ENCODE assay signal across 10 cellular contexts in genomic region chrX:100410083-100410590, GRCh38. TPM values are rescaled to one million over a fixed set of nuclear protein-coding genes. Genes with fewer than 3 reads are reported as not detected.
DNase-seq lines count a peak whose midpoint lies in the region; TF ChIP-seq lines count a peak whose summit lies in the region.
"Had no signal": no experiment of that assay in that cellular context is flagged by ENCODE, and none has a peak within 500 bp of the region (broad histone marks: within the 10 kb centered on the region; RNA-seq: fewer than 3 reads in every experiment).

TSS of gene PCDH19 (minus strand) at chrX:100410273. CDS start at chrX:100408597, 1,676 bp downstream.

- TF ChIP-seq CTCF in smooth muscle cell (IDR thresholded peaks at IDR 0.05; ENCODE audit: borderline replicate concordance, insufficient read depth, poor library complexity, severe bottlenecking) (no peak), WERI-Rb-1 (IDR thresholded peaks at IDR 0.05; ENCODE audit: low read depth, low read length) (no peak)

- H3K79me2 ChIP-seq in smooth muscle cell (ENCODE audit: low read depth): no peaks in the 10 kb centered on the region

- H3K4me3 ChIP-seq in smooth muscle cell: peak within 1 kb of the TSS; percentile 56
- H3K4me3 ChIP-seq in WERI-Rb-1 (ENCODE audit: low read depth, low read length): no peak within 1 kb of the TSS

- DNase-seq in NCI-H1092 treated with DMSO at 0.1 percent for 48 hours (lab: John Stamatoyannopoulos, UW) (peak; percentile 52), NCI-H1092 (lab: John Stamatoyannopoulos, UW) (no peak), NCI-H748 treated with DMSO at 0.1 percent for 48 hours (lab: John Stamatoyannopoulos, UW) (peak; percentile 70), caudate nucleus (lab: John Stamatoyannopoulos, UW) (peak in 45 of 61 donors; percentile 0 to 54 (median 15)), islet precursor cell (peak; percentile 91), smooth muscle cell (lab: John Stamatoyannopoulos, UW; ENCODE audit: unreplicated experiment) (peak; percentile 27), WERI-Rb-1 (no peak), NOMO-1 treated with dmso at 0.1 percent for 144 hours (lab: John Stamatoyannopoulos, UW; ENCODE audit: unreplicated experiment) (no peak)

- H3K9me3 ChIP-seq in smooth muscle cell (replicated peaks; ENCODE audit: low read depth) (no peaks in the 10 kb centered on the region), WERI-Rb-1 (ENCODE audit: severe bottlenecking) (peaks cover 14% of the 10 kb centered on the region)

- no peaks in the 10 kb centered on the region for H3F3A ChIP-seq in smooth muscle cell (ENCODE audit: low read depth)

- no peaks in the 10 kb centered on the region for H3K27me3 ChIP-seq in smooth muscle cell (ENCODE audit: low read depth)
- H3K27me3 ChIP-seq in WERI-Rb-1 (ENCODE audit: insufficient read depth, low read depth, severe bottlenecking): peaks cover 88% of the 10 kb centered on the region

- H3K36me3 ChIP-seq in smooth muscle cell (ENCODE audit: low read depth) (no peaks in the 10 kb centered on the region), WERI-Rb-1 (no peaks in the 10 kb centered on the region)

- peaks cover 11% of the 10 kb centered on the region for H4K20me1 ChIP-seq in smooth muscle cell (ENCODE audit: low read depth)

- H2AFZ ChIP-seq in smooth muscle cell (ENCODE audit: low read depth): peak within 1 kb of the TSS; percentile 79

- peak within 1 kb of the TSS; percentile 85 for H3K4me2 ChIP-seq in smooth muscle cell

- no peak within 1 kb of the TSS for H3K27ac ChIP-seq in caudate nucleus (ENCODE audit: low read depth, low read length)
- no peak within 1 kb of the TSS for H3K27ac ChIP-seq in smooth muscle cell (ENCODE audit: low read depth)
- no peak within 1 kb of the TSS for H3K27ac ChIP-seq in WERI-Rb-1
- H3K27ac ChIP-seq: 22Rv1, VCaP had no signal

- no peak within 1 kb of the TSS for H3K9ac ChIP-seq in smooth muscle cell (ENCODE audit: low read depth)

- 42% methylated on average over 24 of the region's 49 CpGs for WGBS in smooth muscle cell (ENCODE audit: low lambda C conversion rate)

- H3K4me1 ChIP-seq in smooth muscle cell (ENCODE audit: low read depth): no peaks in the 10 kb centered on the region

RNA-seq across cellular contexts. Expression of gene PCDH19, which starts in this region (rescaled TPM):
- 16.8 and 17.9 TPM in 2 replicates for total RNA-seq in smooth muscle cell
- 7.5 and 11.6 TPM in 2 replicates for polyA plus RNA-seq in smooth muscle cell

Comparison
In these comparisons a context has a peak if more than half of its experiments do, and no peak if none do; other contexts are left out.
1. DNase-seq: peak in NCI-H1092 treated with DMSO at 0.1 percent for 48 hours (single experiment), NCI-H748 treated with DMSO at 0.1 percent for 48 hours (single experiment), caudate nucleus (45 of 61), islet precursor cell (single experiment) and smooth muscle cell (single experiment); none in NCI-H1092 (single experiment), WERI-Rb-1 (single experiment) and NOMO-1 treated with dmso at 0.1 percent for 144 hours (single experiment).